Comparison of ENCODE assay signal across 1 cellular context in genomic region chr5:142491679-142492078, GRCh38.
TF ChIP-seq lines count a peak whose summit lies in the region.

No MANE protein-coding gene starts in this region.

TF ChIP-seq in H1, 55 proteins besides CTCF, POLR2A, EP300 and RAD21:
- TF ChIP-seq EZH2 (IDR thresholded peaks at IDR 0.05; ENCODE audit: low read depth, low read length, severe bottlenecking) (no peak), JUND (IDR thresholded peaks at IDR 0.05; ENCODE audit: low read length) (no peak), USF2 (IDR thresholded peaks at IDR 0.05; ENCODE audit: low read length) (no peak), E2F6 (IDR thresholded peaks at IDR 0.05) (no peak), ASH2L (IDR thresholded peaks at IDR 0.05; ENCODE audit: low read length) (no peak), FOSL1 (IDR thresholded peaks at IDR 0.05; ENCODE audit: insufficient read depth, low read depth, low read length) (no peak), CBX5 (IDR thresholded peaks at IDR 0.05; ENCODE audit: low read depth, low read length) (no peak), JUN (IDR thresholded peaks at IDR 0.05; ENCODE audit: low read depth, low read length) (no peak), HDAC6 (IDR thresholded peaks at IDR 0.05; ENCODE audit: low read depth, low read length) (no peak), EGR1 (IDR thresholded peaks at IDR 0.05; ENCODE audit: borderline replicate concordance, low read depth, low read length) (no peak), POU5F1 (IDR thresholded peaks at IDR 0.05; ENCODE audit: low read depth, low read length) (no peak)
